ENCODE assay signal across 14 cellular contexts in genomic region chr14:70585221-70585620, GRCh38. TPM values are rescaled to one million over a fixed set of nuclear protein-coding genes. Genes with fewer than 3 reads are reported as not detected.
DNase-seq lines count a peak whose midpoint lies in the region; ATAC-seq and TF ChIP-seq lines count a peak whose summit lies in the region.
"Had no signal": no experiment of that assay in that cellular context is flagged by ENCODE, and none has a peak within 500 bp of the region (broad histone marks: within the 10 kb centered on the region; RNA-seq: fewer than 3 reads in every experiment).

No MANE protein-coding gene starts in this region.

- no peak overlapping the region for H3K4me3 Mint-ChIP-seq in activated CD4-positive, alpha-beta T cell treated with anti-CD3 and anti-CD28 coated beads, Interleukin-2, amount 10 ng/mL, durations not matched to agents 7 days and 5 days
- no peak overlapping the region for H3K4me3 Mint-ChIP-seq in HFFc6
- no peak overlapping the region for H3K4me3 Mint-ChIP-seq in osteocyte (ENCODE audit: unreplicated experiment)

- peaks cover 40% of the 10 kb centered on the region for H3K36me3 Mint-ChIP-seq in activated CD4-positive, alpha-beta T cell treated with anti-CD3 and anti-CD28 coated beads, Interleukin-2, amount 10 ng/mL, durations not matched to agents 7 days and 5 days (ENCODE audit: low read depth)
- peaks cover 16% of the 10 kb centered on the region for H3K36me3 Mint-ChIP-seq in HFFc6 (ENCODE audit: low read depth)
- H3K36me3 Mint-ChIP-seq in osteocyte (ENCODE audit: unreplicated experiment): peaks cover 50% of the 10 kb centered on the region

- TF ChIP-seq CTCF in HFFc6 (IDR thresholded peaks at IDR 0.05): peak; percentile 55
- TF ChIP-seq CTCF in WI38 (IDR thresholded peaks at IDR 0.05; ENCODE audit: low read depth, low read length): 0 out of 2 replicates have a peak, but pooled peaks have one; percentile 3
- TF ChIP-seq CTCF in osteocyte (IDR thresholded peaks at IDR 0.05): peak; percentile 9

- H3K27ac Mint-ChIP-seq in activated CD4-positive, alpha-beta T cell treated with anti-CD3 and anti-CD28 coated beads, Interleukin-2, amount 10 ng/mL, durations not matched to agents 7 days and 5 days: no peak overlapping the region
- H3K27ac Mint-ChIP-seq in HFFc6 (no peak overlapping the region), osteocyte (ENCODE audit: unreplicated experiment) (no peak overlapping the region)

- POLR2A ChIA-PET in activated CD4-positive, alpha-beta T cell treated with anti-CD3 and anti-CD28 coated beads, Interleukin-2, amount 10 ng/mL, durations not matched to agents 7 days and 5 days (lab: Charles Lee): interaction anchor here (0.6 kb wide), 1 partner anchor 1110 kb away, joined by 3 read pairs; no protein-coding TSS in a partner anchor

- DNase-seq in activated CD4-positive, alpha-beta T cell treated with anti-CD3 and anti-CD28 coated beads, Interleukin-2, amount 10 ng/mL, durations not matched to agents 7 days and 5 days: peak; percentile 27
- no peak for DNase-seq in activated CD4-positive, alpha-beta T cell treated with anti-CD3 and anti-CD28 coated beads, Interleukin-2, amount 50 U/mL, for 4 hours
- DNase-seq in HFFc6 (peak; percentile 16), osteocyte (ENCODE audit: extremely low spot score, unreplicated experiment) (no peak), globus pallidus (ENCODE audit: low spot score) (no peak), left colon (no peak), COLO668 (lab: John Stamatoyannopoulos, UW; ENCODE audit: unreplicated experiment) (no peak)
- DNase-seq: activated effector memory CD4-positive, alpha-beta T cell treated with anti-CD3 and anti-CD28 coated beads, Interleukin-2, amount 50 U/mL, for 16 hours; cortex of kidney; gastrocnemius medialis; nucleus accumbens; stimulated activated CD4-positive, alpha-beta T cell treated with anti-CD3 and anti-CD28 coated beads, Interleukin-1b, Interleukin-23, amount 100 ng/mL, for 48 hours had no signal

- no peaks in the 10 kb centered on the region for H3K9me3 Mint-ChIP-seq in activated CD4-positive, alpha-beta T cell treated with anti-CD3 and anti-CD28 coated beads, Interleukin-2, amount 10 ng/mL, durations not matched to agents 7 days and 5 days
- no peaks in the 10 kb centered on the region for H3K9me3 Mint-ChIP-seq in HFFc6
- no peaks in the 10 kb centered on the region for H3K9me3 Mint-ChIP-seq in osteocyte (ENCODE audit: unreplicated experiment)

- no peaks in the 10 kb centered on the region for H3K4me1 Mint-ChIP-seq in activated CD4-positive, alpha-beta T cell treated with anti-CD3 and anti-CD28 coated beads, Interleukin-2, amount 10 ng/mL, durations not matched to agents 7 days and 5 days
- no peaks in the 10 kb centered on the region for H3K4me1 Mint-ChIP-seq in HFFc6 (ENCODE audit: low read depth)
- no peaks in the 10 kb centered on the region for H3K4me1 Mint-ChIP-seq in osteocyte (ENCODE audit: unreplicated experiment)

- CTCF ChIA-PET in activated CD4-positive, alpha-beta T cell treated with anti-CD3 and anti-CD28 coated beads, Interleukin-2, amount 10 ng/mL, durations not matched to agents 7 days and 5 days (lab: Charles Lee): interaction anchor here (0.6 to 1.0 kb wide), 2 partner anchors 17 to 38 kb away, joined by 3 read pairs; no protein-coding TSS in a partner anchor

- no peak for ATAC-seq in left colon
- ATAC-seq: gastrocnemius medialis, left lobe of liver had no signal

- H3K27me3 Mint-ChIP-seq in activated CD4-positive, alpha-beta T cell treated with anti-CD3 and anti-CD28 coated beads, Interleukin-2, amount 10 ng/mL, durations not matched to agents 7 days and 5 days: no peaks in the 10 kb centered on the region
- H3K27me3 Mint-ChIP-seq in HFFc6 (ENCODE audit: insufficient read depth) (no peaks in the 10 kb centered on the region; the same call in 1 of the 2 replicates), osteocyte (ENCODE audit: unreplicated experiment) (no peaks in the 10 kb centered on the region)

- no peak overlapping the region for H3K4me3 ChIP-seq in WI38 (ENCODE audit: low read depth, low read length)
- H3K4me3 ChIP-seq: gastrocnemius medialis had no signal

- intact Hi-C loops in left colon (cut with DNase I, micrococcal nuclease): no loop called here

RNA-seq across cellular contexts. Expression of gene MED6, which starts 15.2 kb away (rescaled TPM):
- total RNA-seq in activated CD4-positive, alpha-beta T cell treated with anti-CD3 and anti-CD28 coated beads, Interleukin-2, amount 10 ng/mL, durations not matched to agents 7 days and 5 days: 10 to 100 TPM; 45.9 to 52.9 TPM
- 10 to 100 TPM; 34.5 to 40.6 (median 37.1) TPM for total RNA-seq in HFFc6 (2021; fragmentation: NEBNext Ultra II Directional; extraction: Animal tissue kit (Norgen Biotek cat#: 25700))
- total RNA-seq in osteocyte (36.1 and 39.7 TPM in 2 replicates), left colon (10 to 100 TPM; 19.9 to 21.1 TPM)

RNA-seq across cellular contexts. Expression of gene ADAM20, which starts 50.4 kb away (rescaled TPM):
- total RNA-seq in activated CD4-positive, alpha-beta T cell treated with anti-CD3 and anti-CD28 coated beads, Interleukin-2, amount 10 ng/mL, durations not matched to agents 7 days and 5 days: under 1 TPM; 0.15 to 0.17 TPM
- total RNA-seq in HFFc6 (2021; fragmentation: NEBNext Ultra II Directional; extraction: Animal tissue kit (Norgen Biotek cat#: 25700)): under 1 TPM; 0.07 to 0.10 (median 0.09) TPM
- 0.86 and 1.2 TPM in 2 replicates for total RNA-seq in osteocyte
- under 1 TPM; 0.31 to 0.34 TPM for total RNA-seq in left colon

RNA-seq across cellular contexts. Expression of gene TTC9, which starts 56.5 kb away (rescaled TPM):
- total RNA-seq in activated CD4-positive, alpha-beta T cell treated with anti-CD3 and anti-CD28 coated beads, Interleukin-2, amount 10 ng/mL, durations not matched to agents 7 days and 5 days: 10 to 100 TPM; 14.8 to 16.7 TPM
- total RNA-seq in HFFc6 (2021; fragmentation: NEBNext Ultra II Directional; extraction: Animal tissue kit (Norgen Biotek cat#: 25700)): under 1 TPM; 0.05 to 0.17 (median 0.09) TPM
- 0.99 and 1.2 TPM in 2 replicates for total RNA-seq in osteocyte
- under 1 TPM; 0.34 to 0.73 TPM for total RNA-seq in left colon

Comparison
In these comparisons a context has a peak if more than half of its experiments do, and no peak if none do; other contexts are left out.
1. DNase-seq: peak in activated CD4-positive, alpha-beta T cell treated with anti-CD3 and anti-CD28 coated beads, Interleukin-2, amount 10 ng/mL, durations not matched to agents 7 days and 5 days (single experiment) and HFFc6 (single experiment); none in activated CD4-positive, alpha-beta T cell treated with anti-CD3 and anti-CD28 coated beads, Interleukin-2, amount 50 U/mL, for 4 hours (0 of 2), osteocyte (single experiment), globus pallidus (single experiment), left colon (0 of 2) and COLO668 (single experiment).
2. CTCF ChIP-seq: peak in every context shown above with its lines; median percentile 55 in HFFc6; 9 in osteocyte; 3 in WI38.